8 cellular contexts compared by ENCODE assay signal in genomic region chr19:54201980-54202379, GRCh38. TPM values are rescaled to one million over a fixed set of nuclear protein-coding genes. Genes with fewer than 3 reads are reported as not detected.
DNase-seq lines count a peak whose midpoint lies in the region; ATAC-seq and TF ChIP-seq lines count a peak whose summit lies in the region.

No MANE protein-coding gene starts in this region.

- WGBS in right cardiac atrium = 69% methylated on average over 13 of the region's 13 CpGs

- H3K9me3 ChIP-seq in HAP-1 (no peaks in the 10 kb centered on the region), right cardiac atrium (ENCODE audit: control insufficient read depth, low read length) (no peaks in the 10 kb centered on the region), skeletal muscle satellite cell (replicated peaks; ENCODE audit: low read length) (no peaks in the 10 kb centered on the region)

- no peak for ATAC-seq in right cardiac atrium

- H3K4me1 ChIP-seq in HAP-1 = peaks cover 29% of the 10 kb centered on the region
- peaks cover 14% of the 10 kb centered on the region for H3K4me1 ChIP-seq in right cardiac atrium (ENCODE audit: control insufficient read depth, insufficient read depth, low read length)
- H3K4me1 ChIP-seq in skeletal muscle satellite cell (ENCODE audit: control insufficient read depth, insufficient read depth, low read length) = peaks cover 30% of the 10 kb centered on the region

- peak overlapping the region; percentile 95 for H3K9ac ChIP-seq in skeletal muscle satellite cell (ENCODE audit: low read depth, low read length)

- no peak for TF ChIP-seq CTCF in VCaP (conservative IDR thresholded peaks at IDR 0.05)

- no peak for DNase-seq in HAP-1 (ENCODE audit: low spot score in 2 of 2)
- no peak for DNase-seq in right cardiac atrium
- no peak for DNase-seq in DMS79 (lab: John Stamatoyannopoulos, UW)
- DNase-seq in NCI-H345 (lab: John Stamatoyannopoulos, UW) = no peak
- DNase-seq in stimulated activated CD8-positive, alpha-beta memory T cell treated with anti-CD3 and anti-CD28 coated beads, Interleukin-4, amount 100 ng/mL, for 48 hours = no peak
- DNase-seq in A172 (ENCODE audit: low spot score) = no peak

- in situ Hi-C loops in HAP-1 (cut with MboI; ENCODE audit: low sequenced_read_pairs) = no loop called here

- H3K27ac ChIP-seq in VCaP (peak overlapping the region; percentile 98), right cardiac atrium (ENCODE audit: low read length) (no peak overlapping the region)

- intact Hi-C loops in right cardiac atrium (cut with DNase I) = no loop called here

- H3K27me3 ChIP-seq in HAP-1 (ENCODE audit: low read depth) = no peaks in the 10 kb centered on the region
- no peaks in the 10 kb centered on the region for H3K27me3 ChIP-seq in right cardiac atrium (ENCODE audit: control insufficient read depth, insufficient read depth)
- no peaks in the 10 kb centered on the region for H3K27me3 ChIP-seq in skeletal muscle satellite cell (ENCODE audit: control insufficient read depth, insufficient read depth, low read length)

- peaks cover 62% of the 10 kb centered on the region for H3K36me3 ChIP-seq in HAP-1 (replicated peaks)
- H3K36me3 ChIP-seq in skeletal muscle satellite cell (ENCODE audit: insufficient read depth, low read length) = peaks cover 62% of the 10 kb centered on the region

- peak overlapping the region; percentile 94 for H3K4me2 ChIP-seq in skeletal muscle satellite cell (ENCODE audit: low read length)

- peak overlapping the region; percentile 79 for H3K4me3 ChIP-seq in HAP-1
- peak overlapping the region; percentile 84 for H3K4me3 ChIP-seq in right cardiac atrium (ENCODE audit: low read length)
- H3K4me3 ChIP-seq in skeletal muscle satellite cell (ENCODE audit: low read length) = peak overlapping the region; percentile 83

RNA-seq across cellular contexts. Expression of gene RPS9, which starts 1.3 kb away (rescaled TPM):
- 100 to 1,000 TPM; 704 to 879 (median 833) TPM for total RNA-seq in right cardiac atrium
- polyA plus RNA-seq in right cardiac atrium = 1,572 TPM
- total RNA-seq in skeletal muscle satellite cell (2012; rRNA removed) = 1,398 and 1,979 TPM in 2 replicates
- 1,527 and 1,817 TPM in 2 replicates for total RNA-seq in A172 (2014; rRNA removed; shearing (Covaris generic))

RNA-seq across cellular contexts. Expression of gene TSEN34, which starts 10.9 kb away (rescaled TPM):
- total RNA-seq in right cardiac atrium = 10 to 100 TPM; 17.6 to 22.1 (median 18.3) TPM
- 20.9 TPM for polyA plus RNA-seq in right cardiac atrium
- total RNA-seq in skeletal muscle satellite cell (2012; rRNA removed) = 83.1 and 83.4 TPM in 2 replicates
- total RNA-seq in A172 (2014; rRNA removed; shearing (Covaris generic)) = 222 and 277 TPM in 2 replicates

RNA-seq across cellular contexts. Expression of gene MBOAT7, which starts 12.6 kb away (rescaled TPM):
- 10 to 100 TPM; 18.9 to 23.6 (median 21.4) TPM for total RNA-seq in right cardiac atrium
- 16.1 TPM for polyA plus RNA-seq in right cardiac atrium
- 17.2 and 26.6 TPM in 2 replicates for total RNA-seq in skeletal muscle satellite cell (2012; rRNA removed)
- 405 and 408 TPM in 2 replicates for total RNA-seq in A172 (2014; rRNA removed; shearing (Covaris generic))

RNA-seq across cellular contexts. Expression of gene LILRB3, which starts 20.8 kb away (rescaled TPM):
- total RNA-seq in right cardiac atrium = 1 to 10 TPM; 2.5 to 5.7 (median 4.9) TPM
- 0.95 TPM for polyA plus RNA-seq in right cardiac atrium
- total RNA-seq in skeletal muscle satellite cell (2012; rRNA removed) = under 0.01 and 0.25 TPM in 2 replicates
- not detected in 2 replicates for total RNA-seq in A172 (2014; rRNA removed; shearing (Covaris generic))

RNA-seq across cellular contexts. Expression of gene TMC4, which starts 29.0 kb away (rescaled TPM):
- total RNA-seq in right cardiac atrium = 1 to 10 TPM; 1.0 to 3.8 (median 2.5) TPM
- 2.3 TPM for polyA plus RNA-seq in right cardiac atrium
- 1.5 TPM in 1 of 2 replicates, not detected in the other for total RNA-seq in skeletal muscle satellite cell (2012; rRNA removed)
- total RNA-seq in A172 (2014; rRNA removed; shearing (Covaris generic)) = not detected in 2 replicates

Comparison
In these comparisons a context has a peak if more than half of its experiments do, and no peak if none do; other contexts are left out.
1. RNA of gene MBOAT7, which starts 12.6 kb away (total RNA-seq): 405 to 408 TPM in A172; 18.9 to 23.6 TPM in right cardiac atrium; every median in the first group is over 10 times any median in the second.
2. Peak in every context shown above with its lines, with median percentiles within 50 percentile points of each other: H3K4me3 ChIP-seq.